1 cellular context compared by ENCODE assay signal in the genomic region with DNA sequence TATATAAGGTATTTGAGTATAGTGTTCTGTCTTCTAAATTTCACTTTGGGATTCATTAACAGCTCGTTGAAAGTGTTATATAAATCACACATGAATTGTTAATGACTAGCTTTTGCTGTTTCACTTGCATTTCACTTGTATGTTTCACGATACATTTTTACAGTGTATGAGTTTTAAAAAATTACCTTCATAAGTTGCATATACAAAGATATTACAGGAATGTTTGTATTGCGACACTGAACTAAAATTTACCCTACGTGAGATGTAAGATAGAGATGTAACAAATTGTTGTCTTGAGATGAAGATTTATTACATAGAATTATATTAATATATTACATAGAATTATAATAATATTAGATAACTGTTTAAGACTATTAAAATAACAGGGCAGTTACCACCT.
TF ChIP-seq lines count a peak whose summit lies in the region.

No MANE protein-coding gene starts in this region.

TF ChIP-seq in endothelial cell of umbilical vein, 7 proteins besides CTCF, POLR2A, EP300 and RAD21:
- no peak for TF ChIP-seq GATA2 (IDR thresholded peaks at IDR 0.05; ENCODE audit: insufficient read depth, insufficient read length, low read depth, low read length)
